Comparison of ENCODE assay signal across 17 cellular contexts in genomic region chr17:3957735-3958134, GRCh38. TPM values are rescaled to one million over a fixed set of nuclear protein-coding genes. Genes with fewer than 3 reads are reported as not detected.
DNase-seq lines count a peak whose midpoint lies in the region; ATAC-seq and TF ChIP-seq lines count a peak whose summit lies in the region.
"Had no signal": no experiment of that assay in that cellular context is flagged by ENCODE, and none has a peak within 500 bp of the region (broad histone marks: within the 10 kb centered on the region; RNA-seq: fewer than 3 reads in every experiment).

No MANE protein-coding gene starts in this region.

- no peaks in the 10 kb centered on the region for H3K9me3 Mint-ChIP-seq in activated CD8-positive, alpha-beta T cell treated with anti-CD3 and anti-CD28 coated beads for 36 hours
- no peaks in the 10 kb centered on the region for H3K9me3 Mint-ChIP-seq in immature natural killer cell

- peaks cover 10% of the 10 kb centered on the region for H3K36me3 Mint-ChIP-seq in activated CD8-positive, alpha-beta T cell treated with anti-CD3 and anti-CD28 coated beads for 36 hours (ENCODE audit: low read depth)
- H3K36me3 Mint-ChIP-seq in immature natural killer cell, result peaks cover 0 to 8% (median 0%) of the 10 kb centered on the region in 3 donors

- no peaks in the 10 kb centered on the region for H3K27me3 ChIP-seq in BLaER1 treated with 17β-estradiol and CSF1 and Interleukin-3, amounts not matched to agents 10 nM and 100 nM
- peaks cover 7% of the 10 kb centered on the region; the same call in 1 of the 2 replicates for H3K27me3 ChIP-seq in H7 (ENCODE audit: control insufficient read depth, insufficient read depth, low read length)
- H3K27me3 ChIP-seq: Peyer's patch had no signal

- no peaks in the 10 kb centered on the region for H3K9me3 ChIP-seq in BLaER1 treated with 17β-estradiol and CSF1 and Interleukin-3, amounts not matched to agents 10 nM and 100 nM (replicated peaks in 1 of 11)
- H3K9me3 ChIP-seq: Peyer's patch, suprapubic skin had no signal

- POLR2A ChIA-PET in activated CD8-positive, alpha-beta T cell treated with anti-CD3 and anti-CD28 coated beads for 36 hours (lab: Charles Lee), result no interaction called here

- peak overlapping the region in 6 of 11 experiments; percentile 11 to 86 (median 78); a peak in 6 of 22 replicates for H3K4me2 ChIP-seq in BLaER1 treated with 17β-estradiol and CSF1 and Interleukin-3, amounts not matched to agents 10 nM and 100 nM
- H3K4me2 ChIP-seq: hepatocyte had no signal

- peaks cover 60% of the 10 kb centered on the region for H3K4me1 Mint-ChIP-seq in activated CD8-positive, alpha-beta T cell treated with anti-CD3 and anti-CD28 coated beads for 36 hours (ENCODE audit: low read depth)
- H3K4me1 Mint-ChIP-seq in immature natural killer cell, result peaks cover 60 to 68% of the 10 kb centered on the region in 2 donors

- H3K27ac Mint-ChIP-seq in activated CD8-positive, alpha-beta T cell treated with anti-CD3 and anti-CD28 coated beads for 36 hours, result peak overlapping the region; percentile 72
- peak overlapping the region; percentile 21 to 78 (median 41) for H3K27ac Mint-ChIP-seq in immature natural killer cell

- peak overlapping the region in 2 of 11 experiments; percentile 24 to 32; a peak in 3 of 22 replicates for H3K9ac ChIP-seq in BLaER1 treated with 17β-estradiol and CSF1 and Interleukin-3, amounts not matched to agents 10 nM and 100 nM

- peaks cover 9 to 94% (median 75%) of the 10 kb centered on the region in 11 experiments; a peak in 20 of 22 replicates for H4K20me1 ChIP-seq in BLaER1 treated with 17β-estradiol and CSF1 and Interleukin-3, amounts not matched to agents 10 nM and 100 nM

- no peaks in the 10 kb centered on the region for H3K27me3 Mint-ChIP-seq in activated CD8-positive, alpha-beta T cell treated with anti-CD3 and anti-CD28 coated beads for 36 hours
- H3K27me3 Mint-ChIP-seq in immature natural killer cell (ENCODE audit: low read depth in 3 of 3), result peaks cover 0 to 2% (median 0%) of the 10 kb centered on the region in 3 donors

- DNase-seq in H7, result peak; percentile 51
- DNase-seq in activated CD8-positive, alpha-beta T cell treated with anti-CD3 and anti-CD28 coated beads for 36 hours, result no peak
- no peak for DNase-seq in immature natural killer cell
- no peak for DNase-seq in GF-D8 (lab: John Stamatoyannopoulos, UW)
- DNase-seq in LoVo (ENCODE audit: low spot score), result no peak
- DNase-seq: activated T-cell treated with anti-CD3 and anti-CD28 coated beads for 4 hours; amygdala; islet precursor cell; MM.1S; Peyer's patch; stimulated activated CD4-positive, alpha-beta T cell treated with anti-CD3 and anti-CD28 coated beads, Interleukin-4, amount 100 ng/mL, for 4 hours had no signal

- no peak for ATAC-seq in activated CD8-positive, alpha-beta T cell treated with anti-CD3 and anti-CD28 coated beads for 36 hours
- no peak for ATAC-seq in esophagus mucosa
- ATAC-seq: GM12878 had no signal

- H3K36me3 ChIP-seq in BLaER1 treated with 17β-estradiol and CSF1 and Interleukin-3, amounts not matched to agents 10 nM and 100 nM, result peaks cover 0 to 25% (median 8%) of the 10 kb centered on the region in 11 experiments; a peak in 13 of 22 replicates
- no peaks in the 10 kb centered on the region for H3K36me3 ChIP-seq in H7 (replicated peaks; ENCODE audit: control insufficient read depth, insufficient read depth, low read length)
- H3K36me3 ChIP-seq: suprapubic skin had no signal

- peaks cover 63 to 92% (median 86%) of the 10 kb centered on the region in 10 experiments for H3K4me1 ChIP-seq in BLaER1 treated with 17β-estradiol and CSF1 and Interleukin-3, amounts not matched to agents 10 nM and 100 nM
- H3K4me1 ChIP-seq: suprapubic skin had no signal

- no peak overlapping the region for H3K4me3 ChIP-seq in BLaER1 treated with 17β-estradiol and CSF1 and Interleukin-3, amounts not matched to agents 10 nM and 100 nM
- no peak overlapping the region for H3K4me3 ChIP-seq in H7 (ENCODE audit: insufficient read depth, low read depth, low read length)
- H3K4me3 ChIP-seq: GM12878, hepatocyte, Peyer's patch, suprapubic skin had no signal

- intact Hi-C loops in activated CD8-positive, alpha-beta T cell treated with anti-CD3 and anti-CD28 coated beads for 36 hours (cut with micrococcal nuclease), result no loop called here

- CTCF ChIA-PET in activated CD8-positive, alpha-beta T cell treated with anti-CD3 and anti-CD28 coated beads for 36 hours (lab: Charles Lee), result interaction anchor here (1.5 kb wide), 1 partner anchor 43 kb away, joined by 5 read pairs; no protein-coding TSS in a partner anchor

- peak overlapping the region in 2 of 11 experiments; percentile 9 to 11; a peak in 1 of 22 replicates for H3K27ac ChIP-seq in BLaER1 treated with 17β-estradiol and CSF1 and Interleukin-3, amounts not matched to agents 10 nM and 100 nM
- H3K27ac ChIP-seq: hepatocyte, suprapubic skin had no signal

- no peak overlapping the region for H3K4me3 Mint-ChIP-seq in activated CD8-positive, alpha-beta T cell treated with anti-CD3 and anti-CD28 coated beads for 36 hours
- no peak overlapping the region for H3K4me3 Mint-ChIP-seq in immature natural killer cell

- no peak for TF ChIP-seq CTCF in activated CD8-positive, alpha-beta T cell treated with anti-CD3 and anti-CD28 coated beads for 36 hours (IDR thresholded peaks at IDR 0.05)

RNA-seq across cellular contexts. Expression of gene ATP2A3, which starts 6.5 kb away (rescaled TPM):
- 5.7 and 5.8 TPM in 2 replicates for total RNA-seq in H7 (2014; rRNA removed; shearing (Covaris generic))
- total RNA-seq in activated CD8-positive, alpha-beta T cell treated with anti-CD3 and anti-CD28 coated beads for 36 hours, result 100 to 1,000 TPM; 113 to 117 TPM
- polyA plus RNA-seq in immature natural killer cell, result 100 to 1,000 TPM in 1 of 3 donors, 10 to 100 TPM in 2; 29.6 to 116 (median 35.1) TPM
- 4.7 TPM for total RNA-seq in esophagus mucosa

RNA-seq across cellular contexts. Expression of gene P2RX1, which starts 41.5 kb away (rescaled TPM):
- 0.10 and 0.33 TPM in 2 replicates for total RNA-seq in H7 (2014; rRNA removed; shearing (Covaris generic))
- total RNA-seq in activated CD8-positive, alpha-beta T cell treated with anti-CD3 and anti-CD28 coated beads for 36 hours, result 1 to 10 TPM in 1 of 2 experiments, under 1 TPM in 1; 0.43 to 1.7 TPM
- under 1 TPM in 1 of 3 donors, not detected in 2; 0.33 TPM for polyA plus RNA-seq in immature natural killer cell
- total RNA-seq in esophagus mucosa, result 0.68 TPM
- total RNA-seq: lung microvascular endothelial cell had no signal

Comparison
In these comparisons a context has a peak if more than half of its experiments do, and no peak if none do; other contexts are left out.
1. RNA of gene ATP2A3, which starts 6.5 kb away (total RNA-seq): 113 to 117 TPM in activated CD8-positive, alpha-beta T cell treated with anti-CD3 and anti-CD28 coated beads for 36 hours; 5.7 to 5.8 TPM in H7 and 4.7 TPM in esophagus mucosa (single experiment); every median in the first group is over 10 times any median in the second.